ENCODE assay signal across 8 cellular contexts in the genomic region with DNA sequence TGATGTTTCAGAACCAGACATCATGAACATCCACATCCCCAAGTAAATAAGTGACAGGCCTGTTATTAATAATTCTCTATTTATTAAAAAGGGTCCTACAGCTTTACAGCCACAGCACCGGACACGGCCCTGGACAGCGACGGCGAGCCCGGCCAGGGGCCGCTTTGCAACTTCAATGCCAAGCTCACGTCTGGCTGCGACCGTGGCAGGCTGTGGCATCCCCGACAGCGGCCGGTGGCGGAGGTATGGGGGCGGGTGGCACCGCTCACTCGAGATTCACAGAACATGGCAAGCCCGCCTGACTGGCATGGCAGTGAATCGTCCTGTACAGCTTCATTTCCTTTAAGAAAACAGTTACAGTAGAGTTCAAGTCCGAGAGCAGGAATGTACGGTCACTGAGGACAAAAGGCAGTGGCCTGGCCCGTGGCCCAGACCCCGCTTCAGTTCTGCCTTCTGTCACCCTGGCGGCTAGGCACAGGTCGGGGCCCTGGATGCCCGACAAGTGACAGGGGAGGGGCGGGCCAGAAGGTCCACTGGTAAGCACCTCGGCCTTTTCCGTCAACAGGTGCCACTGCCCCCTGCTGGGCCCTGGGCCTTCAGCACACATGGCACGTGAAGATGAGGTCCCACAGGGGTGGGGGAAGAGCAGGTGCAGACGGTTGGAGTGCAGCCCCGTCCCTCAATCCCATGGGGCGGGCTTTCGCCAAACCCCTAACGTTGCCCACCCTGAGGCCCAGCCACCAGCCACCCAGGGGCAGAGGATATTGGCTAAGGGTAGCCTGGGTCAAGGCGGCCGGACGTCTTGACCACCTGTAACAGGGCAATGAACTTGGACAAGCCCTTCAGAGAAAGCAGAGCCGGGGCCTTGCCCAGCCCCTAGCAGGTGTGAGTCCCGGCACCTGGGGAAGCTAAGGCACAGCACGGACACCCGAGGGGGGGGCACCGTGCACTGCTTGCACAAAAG. TPM values are rescaled to one million over a fixed set of nuclear protein-coding genes. Genes with fewer than 3 reads are reported as not detected.
DNase-seq lines count a peak whose midpoint lies in the region; ATAC-seq and TF ChIP-seq lines count a peak whose summit lies in the region.

No MANE protein-coding gene starts in this region.

- in situ Hi-C loops in T47D (cut with HindIII; ENCODE audit: low pct_unique_long_range_greater_than_20kb, low sequenced_read_pairs), result no loop called here

- H3K4me3 ChIP-seq in AG10803 (ENCODE audit: low read length) (no peak overlapping the region), H7 (ENCODE audit: insufficient read depth, low read depth, low read length) (no peak overlapping the region), right lobe of liver (peak overlapping the region in 2 of 3 donors; percentile 19 to 36)
- H3K4me3 ChIP-seq in effector memory CD4-positive, alpha-beta T cell (ENCODE audit: insufficient read depth, low read depth, low read length, poor library complexity, severe bottlenecking), result no peak overlapping the region

- H3K36me3 ChIP-seq in H7 (replicated peaks; ENCODE audit: control insufficient read depth, insufficient read depth, low read length), result peaks cover 5% of the 10 kb centered on the region
- H3K36me3 ChIP-seq in right lobe of liver, result peaks cover 0 to 10% (median 0%) of the 10 kb centered on the region in 4 donors
- peaks cover 45% of the 10 kb centered on the region for H3K36me3 ChIP-seq in effector memory CD4-positive, alpha-beta T cell (ENCODE audit: control insufficient read depth, insufficient read depth, low read length)

- peak overlapping the region; percentile 50 to 87 (median 87) for H3K27ac ChIP-seq in right lobe of liver
- H3K27ac ChIP-seq in effector memory CD4-positive, alpha-beta T cell (ENCODE audit: insufficient read depth, low read length, poor library complexity, severe bottlenecking), result no peak overlapping the region

- TF ChIP-seq POLR2A in right lobe of liver (IDR thresholded peaks at IDR 0.05), result no peak

- ATAC-seq in right lobe of liver (peak; percentile 52 to 66 (median 58)), GM18519 (IDR thresholded peaks at IDR 0.05; ENCODE audit: low FRiP score, unreplicated experiment) (no peak), GM19023 (IDR thresholded peaks at IDR 0.05; ENCODE audit: unreplicated experiment) (no peak), GM21423 (IDR thresholded peaks at IDR 0.05; ENCODE audit: unreplicated experiment) (no peak)

- H3K9me3 ChIP-seq in right lobe of liver, result no peaks in the 10 kb centered on the region
- no peaks in the 10 kb centered on the region for H3K9me3 ChIP-seq in effector memory CD4-positive, alpha-beta T cell (ENCODE audit: control insufficient read depth, low read length)

- H3K27me3 ChIP-seq in H7 (ENCODE audit: control insufficient read depth, insufficient read depth, low read length) (peaks cover 16% of the 10 kb centered on the region), right lobe of liver (no peaks in the 10 kb centered on the region)
- H3K27me3 ChIP-seq in effector memory CD4-positive, alpha-beta T cell (replicated peaks; ENCODE audit: control insufficient read depth, insufficient read depth, low read length, poor library complexity, severe bottlenecking), result no peaks in the 10 kb centered on the region

- H3K4me1 ChIP-seq in right lobe of liver, result peaks cover 0 to 88% (median 41%) of the 10 kb centered on the region in 4 donors
- peaks cover 6% of the 10 kb centered on the region for H3K4me1 ChIP-seq in effector memory CD4-positive, alpha-beta T cell (ENCODE audit: control insufficient read depth, insufficient read depth, low read length, poor library complexity, severe bottlenecking)

- WGBS in right lobe of liver (ENCODE audit: insufficient coverage, low coverage, low lambda C conversion rate, missing lambda C conversion rate), result 29% methylated on average over 18 of the region's 43 CpGs

- DNase-seq in AG10803 (ENCODE audit: low read depth) (no peak), H7 (peak; percentile 67), T47D (ENCODE audit: low read depth in 1 of 2, low spot score in 1 of 2) (peak; percentile 49 to 62), right lobe of liver (peak; percentile 81 to 96 (median 96))
- no peak for DNase-seq in effector memory CD4-positive, alpha-beta T cell

- intact Hi-C loops in right lobe of liver (cut with DNase I), result no loop called here

- TF ChIP-seq CTCF in AG10803 (conservative IDR thresholded peaks at IDR 0.05; ENCODE audit: low read length) (peak; percentile 35), right lobe of liver (IDR thresholded peaks at IDR 0.05) (peak; percentile 46 to 71 (median 58))

RNA-seq across cellular contexts. Expression of gene HIP1R, which starts 30.3 kb away (rescaled TPM):
- total RNA-seq in H7 (2014; rRNA removed; shearing (Covaris generic)), result 33.6 and 35.6 TPM in 2 replicates
- 10 to 100 TPM; 23.6 to 37.2 (median 27.8) TPM for total RNA-seq in right lobe of liver

RNA-seq across cellular contexts. Expression of gene VPS37B, which starts 30.4 kb away (rescaled TPM):
- 14.7 and 20.9 TPM in 2 replicates for total RNA-seq in H7 (2014; rRNA removed; shearing (Covaris generic))
- 1 to 10 TPM; 5.2 to 6.7 (median 6.0) TPM for total RNA-seq in right lobe of liver

Comparison
In these comparisons a context has a peak if more than half of its experiments do, and no peak if none do; other contexts are left out.
1. DNase-seq: peak in H7 (single experiment), T47D (2 of 2) and right lobe of liver (3 of 3); none in AG10803 (single experiment) and effector memory CD4-positive, alpha-beta T cell (0 of 3).
2. H3K4me3 ChIP-seq: peak in right lobe of liver (2 of 3); none in AG10803 (single experiment), H7 (single experiment) and effector memory CD4-positive, alpha-beta T cell (single experiment).
3. ATAC-seq: peak in right lobe of liver (4 of 4); none in GM18519 (single experiment), GM19023 (single experiment) and GM21423 (single experiment).